22 cellular contexts compared by ENCODE assay signal in the genomic region with DNA sequence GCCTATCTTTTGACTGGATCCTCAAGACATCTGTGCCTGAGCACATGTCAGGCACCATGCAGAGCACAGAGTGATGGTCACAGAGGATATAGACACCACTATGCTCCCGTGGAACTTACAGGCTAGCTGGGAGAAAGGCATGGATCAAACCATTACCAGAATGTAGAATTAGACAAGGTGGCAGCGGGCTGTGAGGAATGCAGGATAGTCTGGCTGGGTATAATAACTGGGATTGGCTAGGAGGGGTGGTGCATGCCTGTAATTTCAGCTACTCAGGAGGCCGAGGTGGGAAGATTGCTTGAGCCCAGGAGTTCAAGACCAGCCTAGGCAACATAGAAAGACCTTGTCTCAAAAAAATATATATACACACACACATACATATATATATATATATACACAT. TPM values are rescaled to one million over a fixed set of nuclear protein-coding genes. Genes with fewer than 3 reads are reported as not detected.
A peak's percentile ranks its signal among the peaks of the same experiment; 100 is the strongest.
DNase-seq lines count a peak whose midpoint lies in the region; ATAC-seq, FAIRE-seq and TF ChIP-seq lines count a peak whose summit lies in the region.
"Had no signal": no experiment of that assay in that cellular context is flagged by ENCODE, and none has a peak within 500 bp of the region (broad histone marks: within the 10 kb centered on the region; RNA-seq: fewer than 3 reads in every experiment).

No MANE protein-coding gene starts in this region.

- no peaks in the 10 kb centered on the region for H3K36me3 ChIP-seq in K562 (ENCODE audit: control insufficient read depth, insufficient read depth, low read length)
- no peaks in the 10 kb centered on the region for H3K36me3 ChIP-seq in neural progenitor cell

- H3K27ac Mint-ChIP-seq in neural progenitor cell = no peak overlapping the region
- H3K27ac Mint-ChIP-seq: B cell; CD8-positive, alpha-beta T cell; HFFc6 had no signal

- no peak for TF ChIP-seq EP300 in K562 (IDR thresholded peaks at IDR 0.05; ENCODE audit: low read length)

- no TSS peak for BruUV-seq in K562 (replicated peaks; lab: Mats Ljungman, UMichigan)

- POLR2A ChIA-PET in K562 (lab: Yijun Ruan, JAX) = interaction anchor here (0.8 to 1.1 kb wide), 2 partner anchors 8 to 33 kb away, joined by 3 read pairs; no protein-coding TSS in a partner anchor

- peaks cover 11% of the 10 kb centered on the region for H3K36me3 Mint-ChIP-seq in neural progenitor cell
- H3K36me3 Mint-ChIP-seq: CD4-positive, CD25-positive, alpha-beta regulatory T cell; CD8-positive, alpha-beta T cell had no signal

- DNase-seq in DMS79 treated with DMSO at 0.1 percent for 48 hours (lab: John Stamatoyannopoulos, UW) (peak; percentile 4), DMS79 (lab: John Stamatoyannopoulos, UW) (no peak), K562 (ENCODE audit: extremely low read depth in 1 of 4, low spot score in 3 of 4) (no peak), neural progenitor cell (ENCODE audit: low spot score) (no peak), NCI-H2107 (lab: John Stamatoyannopoulos, UW) (no peak), NCI-H2081 (lab: John Stamatoyannopoulos, UW) (no peak)
- DNase-seq: Caco-2; CD4-positive, CD25-positive, alpha-beta regulatory T cell; CD8-positive, alpha-beta T cell; DMS153; GF-D8; GOT3; HFFc6 had no signal

- no peak for TF ChIP-seq POLR2A in K562 (conservative IDR thresholded peaks at IDR 0.05)

- no peak for TF ChIP-seq RAD21 in K562 (CRISPR knock-in tag; conservative IDR thresholded peaks at IDR 0.05 in 1 of 2, IDR thresholded peaks at IDR 0.05 in 1 of 2)

- H3K4me2 ChIP-seq in K562 (ENCODE audit: insufficient read depth, low read length) (no peak overlapping the region), neural progenitor cell (no peak overlapping the region)
- H3K4me2 ChIP-seq: BLaER1 had no signal

- H4K20me1 ChIP-seq in K562 (replicated peaks; ENCODE audit: control insufficient read depth, insufficient read depth, low read length) (no peaks in the 10 kb centered on the region), neural progenitor cell (ENCODE audit: low read depth) (no peaks in the 10 kb centered on the region)
- H4K20me1 ChIP-seq: BLaER1 had no signal

- 11% methylated on average over 3 of the region's 3 CpGs for WGBS in K562 (ENCODE audit: insufficient coverage, low coverage, missing lambda C conversion rate)

- H3K9me3 Mint-ChIP-seq in neural progenitor cell = peaks cover 11% of the 10 kb centered on the region

- CTCF ChIA-PET in K562 (lab: Yijun Ruan, JAX; ENCODE audit: low intra/inter-chr PET ratio) = no interaction called here

- H3K9ac ChIP-seq in K562 (ENCODE audit: insufficient read depth in 1 of 2, low read depth in 2 of 2, low read length in 2 of 2) (no peak overlapping the region), neural progenitor cell (no peak overlapping the region)
- H3K9ac ChIP-seq: BLaER1 had no signal

- ATAC-seq in K562 = no peak
- ATAC-seq: CD8-positive, alpha-beta T cell had no signal

- H2AFZ ChIP-seq in K562 (ENCODE audit: low read depth, low read length) (no peak overlapping the region), neural progenitor cell (replicated peaks) (no peak overlapping the region)

- in situ Hi-C loops in K562 (cut with MboI) = no loop called here

- peaks cover 16% of the 10 kb centered on the region for H3K4me1 Mint-ChIP-seq in neural progenitor cell
- H3K4me1 Mint-ChIP-seq: B cell; CD4-positive, CD25-positive, alpha-beta regulatory T cell had no signal

- peaks cover 10% of the 10 kb centered on the region for H3F3A ChIP-seq in neural progenitor cell (ENCODE audit: low read depth)

- H3K27me3 Mint-ChIP-seq in neural progenitor cell (ENCODE audit: insufficient read depth, low read depth) = peaks cover 11% of the 10 kb centered on the region

- H3K9me1 ChIP-seq in K562 (ENCODE audit: control insufficient read depth, insufficient read depth, low read length) = peaks cover 2% of the 10 kb centered on the region

- H3K4me3 ChIP-seq in K562 = no peak overlapping the region
- H3K4me3 ChIP-seq in neural progenitor cell = no peak overlapping the region
- H3K4me3 ChIP-seq: BLaER1, HAP-1 had no signal

- intact Hi-C loops in K562 (cut with micrococcal nuclease) = no loop called here

- H3K27me3 ChIP-seq in K562 (ENCODE audit: control insufficient read depth in 2 of 2, insufficient read depth in 2 of 2, low read length in 2 of 2) (no peaks in the 10 kb centered on the region), neural progenitor cell (no peaks in the 10 kb centered on the region)
- H3K27me3 ChIP-seq: BLaER1 had no signal

- no peak for FAIRE-seq in K562 (lab: Jason Lieb, UNC)
- FAIRE-seq: A204.1, GM12891, GM18507, H54 had no signal

- peaks cover 8% of the 10 kb centered on the region for H3K9me3 ChIP-seq in K562 (replicated peaks; ENCODE audit: control insufficient read depth, insufficient read depth, low read depth, low read length)
- no peaks in the 10 kb centered on the region for H3K9me3 ChIP-seq in neural progenitor cell (ENCODE audit: low read depth)

- H3K27ac ChIP-seq in K562 (ENCODE audit: extremely low read depth, low read depth, low read length) (no peak overlapping the region), neural progenitor cell (no peak overlapping the region)
- H3K27ac ChIP-seq: 22Rv1, BLaER1, C4-2B had no signal

- H3K79me2 ChIP-seq in K562 (ENCODE audit: control insufficient read depth, insufficient read depth, low read length) (no peaks in the 10 kb centered on the region), neural progenitor cell (ENCODE audit: low read depth) (no peaks in the 10 kb centered on the region)

- peaks cover 0 to 14% of the 10 kb centered on the region in 2 experiments; a peak in 3 of 5 replicates for H3K4me1 ChIP-seq in K562 (replicated peaks in 1 of 2; ENCODE audit: control insufficient read depth in 2 of 2, insufficient read depth in 2 of 2, low read length in 2 of 2)
- H3K4me1 ChIP-seq in neural progenitor cell = peaks cover 13% of the 10 kb centered on the region

- peak overlapping the region; percentile 35 for H3K4me3 Mint-ChIP-seq in neural progenitor cell
- H3K4me3 Mint-ChIP-seq: B cell; CD4-positive, CD25-positive, alpha-beta regulatory T cell; CD8-positive, alpha-beta T cell; HFFc6 had no signal

- no peak for TF ChIP-seq CTCF in K562 (IDR thresholded peaks at IDR 0.05 in 2 of 3, conservative IDR thresholded peaks at IDR 0.05 in 1 of 3; ENCODE audit: insufficient read depth in 2 of 3, low read depth in 1 of 3, low read length in 3 of 3)
- no peak for TF ChIP-seq CTCF in neural progenitor cell (IDR thresholded peaks at IDR 0.05)

TF ChIP-seq in K562, 482 proteins besides CTCF, POLR2A, EP300 and RAD21:
- TF ChIP-seq POU5F1 (IDR thresholded peaks at IDR 0.05; ENCODE audit: borderline replicate concordance, low read depth, low read length, partially characterized antibody) = no peak
- TF ChIP-seq ZFP1 (CRISPR knock-in tag; IDR thresholded peaks at IDR 0.05) = peak; percentile 94
- TF ChIP-seq PHTF2 (CRISPR knock-in tag; IDR thresholded peaks at IDR 0.05) = no peak
- no peak for TF ChIP-seq ZFPM2 (CRISPR knock-in tag; IDR thresholded peaks at IDR 0.05)
- TF ChIP-seq CBX5 (IDR thresholded peaks at IDR 0.05; ENCODE audit: borderline replicate concordance, low read depth) = 0 out of 2 replicates have a peak, but pooled peaks have one; percentile 20
- TF ChIP-seq TRIM24 (IDR thresholded peaks at IDR 0.05) = 0 out of 4 replicates have a peak, but pooled peaks of 1 of the 2 experiments have one; percentile 9
- peak; percentile 43; the same call in 1 of the 2 replicates for TF ChIP-seq TRIM28 (IDR thresholded peaks at IDR 0.05)
- no peak for TF ChIP-seq SPI1 (IDR thresholded peaks at IDR 0.05; ENCODE audit: borderline replicate concordance, low read depth, low read length)

RNA-seq across cellular contexts. Expression of gene ASS1, which starts 50.3 kb away (rescaled TPM):
- 1.7 and 3.4 TPM in 2 replicates for total RNA-seq in K562 (2011; cell fraction: chromatin; rRNA removed; ENCODE audit: low replicate concordance)
- total RNA-seq in K562 (2011; cell fraction: nucleolus; rRNA removed) = 2.6 and 4.0 TPM in 2 replicates
- total RNA-seq in K562 (2011; cell fraction: nucleoplasm; rRNA removed) = 1.6 and 2.4 TPM in 2 replicates
- 4.6 and 4.8 TPM in 2 replicates for total RNA-seq in K562 (2014; rRNA removed)
- 2.2 and 4.2 TPM in 2 replicates for total RNA-seq in K562 (2014; rRNA removed; fragmentation: Illumina TruSeq; extraction: Trizol)
- 1.5 and 1.7 TPM in 2 replicates for total RNA-seq in K562 (2015; rRNA removed; fragmentation: Illumina TruSeq; extraction: Trizol)
- total RNA-seq in K562 (2021) = 3.7 TPM in 2 replicates
- polyA plus RNA-seq in K562 (2011; rRNA removed) = 2.9 and 4.7 TPM in 2 replicates
- polyA plus RNA-seq in K562 (2011; cell fraction: cytosol; rRNA removed) = 3.0 and 5.3 TPM in 2 replicates
- 1.8 and 3.1 TPM in 2 replicates for polyA plus RNA-seq in K562 (2011; cell fraction: nucleus; rRNA removed)
- polyA plus RNA-seq in K562 (2012) = 2.6 and 82.8 TPM in 2 replicates
- polyA plus RNA-seq in K562 (2014; fragmentation: Illumina TruSeq; extraction: Trizol) = 5.7 and 5.9 TPM in 2 replicates
- 1 to 10 TPM; 1.7 to 3.6 TPM for polyA plus RNA-seq in K562 (2014; fragmentation: Nextera tagmentation; extraction: Ambion mirVana)
- 3.8 and 6.5 TPM in 2 replicates for polyA plus RNA-seq in K562 (2014; rRNA removed)
- 1.8 and 4.5 TPM in 2 replicates for polyA minus RNA-seq in K562 (2011; rRNA and poly(A)+ RNA removed)
- polyA minus RNA-seq in K562 (2011; cell fraction: cytosol; rRNA and poly(A)+ RNA removed) = 13.4 and 14.5 TPM in 2 replicates
- 2.6 and 3.0 TPM in 2 replicates for polyA minus RNA-seq in K562 (2011; cell fraction: nucleus; rRNA and poly(A)+ RNA removed)
- total RNA-seq in neural progenitor cell (ENCODE audit: low replicate concordance) = 22.5 and 28.9 TPM in 2 replicates
- total RNA-seq: CD4-positive, CD25-positive, alpha-beta regulatory T cell; CD8-positive, alpha-beta T cell had no signal
- polyA plus RNA-seq: CD4-positive, CD25-positive, alpha-beta regulatory T cell had no signal
